In genomic region chr16:30698816-30699614, GRCh38 we compare ENCODE assay signal across 8 cellular contexts. TPM values are rescaled to one million over a fixed set of nuclear protein-coding genes. Genes with fewer than 3 reads are reported as not detected.
DNase-seq lines count a peak whose midpoint lies in the region; ATAC-seq, FAIRE-seq and TF ChIP-seq lines count a peak whose summit lies in the region.

Gene SRCAP, plus strand, starts transcription at chr16:30699171. Its CDS starts 1,654 bp downstream, at chr16:30700825.

- H3K4me3 Mint-ChIP-seq in progenitor cell of endocrine pancreas (ENCODE audit: low read depth): peak within 1 kb of the TSS; percentile 98

- H3K27me3 ChIP-seq in left ventricle myocardium inferior (ENCODE audit: low read depth): no peaks in the 10 kb centered on the region
- H3K27me3 ChIP-seq in upper lobe of left lung: no peaks in the 10 kb centered on the region

- TF ChIP-seq EP300 in upper lobe of left lung (IDR thresholded peaks at IDR 0.05): peak in 1 of 4 donors; percentile 22

- H3K27me3 Mint-ChIP-seq in progenitor cell of endocrine pancreas: no peaks in the 10 kb centered on the region

- DNase-seq in GM12892 (ENCODE audit: insufficient read length): peak; percentile 86
- peak; percentile 16 for DNase-seq in NCI-H1417 treated with DMSO at 0.1 percent for 48 hours (lab: John Stamatoyannopoulos, UW)
- DNase-seq in T-helper 2 cell: peak; percentile 45 to 88 (median 68)
- peak in 55 of 56 donors; percentile 30 to 88 (median 74) for DNase-seq in amygdala (lab: John Stamatoyannopoulos, UW)
- DNase-seq in left ventricle myocardium inferior: peak; percentile 86
- peak; percentile 70 for DNase-seq in progenitor cell of endocrine pancreas (ENCODE audit: low spot score, unreplicated experiment)
- DNase-seq in upper lobe of left lung: peak; percentile 87 to 95

- TF ChIP-seq POLR2A in GM12892 (IDR thresholded peaks at IDR 0.05; ENCODE audit: low read depth, low read length) (peak; percentile 81), upper lobe of left lung (IDR thresholded peaks at IDR 0.05) (peak in 2 of 4 donors; percentile 28 to 74)

- peak; percentile 25 for ATAC-seq in HG02763 (IDR thresholded peaks at IDR 0.05; ENCODE audit: unreplicated experiment)
- ATAC-seq in upper lobe of left lung (ENCODE audit: low FRiP score in 2 of 2): peak; percentile 81 to 89

- H3K27ac Mint-ChIP-seq in progenitor cell of endocrine pancreas: peak within 1 kb of the TSS; percentile 100

- H3K36me3 ChIP-seq in left ventricle myocardium inferior (peaks cover 43% of the 10 kb centered on the region), upper lobe of left lung (peaks cover 26 to 40% (median 36%) of the 10 kb centered on the region in 4 donors)

- intact Hi-C loops in left ventricle myocardium inferior (cut with micrococcal nuclease): no loop called here

- H3K27ac ChIP-seq in left ventricle myocardium inferior (replicated peaks) (peak within 1 kb of the TSS; percentile 99), upper lobe of left lung (peak within 1 kb of the TSS; percentile 100)

- peaks cover 43% of the 10 kb centered on the region for H3K4me1 ChIP-seq in left ventricle myocardium inferior
- peaks cover 17 to 29% (median 26%) of the 10 kb centered on the region in 4 donors for H3K4me1 ChIP-seq in upper lobe of left lung

- H3K4me3 ChIP-seq in left ventricle myocardium inferior (peak within 1 kb of the TSS; percentile 99), upper lobe of left lung (peak within 1 kb of the TSS; percentile 94 to 100 (median 98))

- no peaks in the 10 kb centered on the region for H3K9me3 Mint-ChIP-seq in progenitor cell of endocrine pancreas (ENCODE audit: low read depth)

- H3K9me3 ChIP-seq in left ventricle myocardium inferior (replicated peaks) (no peaks in the 10 kb centered on the region), upper lobe of left lung (no peaks in the 10 kb centered on the region)

- H3K4me1 Mint-ChIP-seq in progenitor cell of endocrine pancreas (ENCODE audit: low read depth): peaks cover 23% of the 10 kb centered on the region

- peaks cover 8% of the 10 kb centered on the region for H3K36me3 Mint-ChIP-seq in progenitor cell of endocrine pancreas (ENCODE audit: insufficient read depth)

- TF ChIP-seq CTCF in left ventricle myocardium inferior (IDR thresholded peaks at IDR 0.05; ENCODE audit: borderline replicate concordance) (no peak), progenitor cell of endocrine pancreas (IDR thresholded peaks at IDR 0.05; ENCODE audit: unreplicated experiment) (no peak), upper lobe of left lung (IDR thresholded peaks at IDR 0.05) (peak in 1 of 6 experiments; percentile 13)

- peak; percentile 76 for FAIRE-seq in GM12892 (lab: Jason Lieb, UNC)

- WGBS in upper lobe of left lung, 2 donors: 1 to 2% methylated on average over 33 to 42 of the region's 57 CpGs

RNA-seq across cellular contexts. Expression of gene SRCAP, which starts in this region (rescaled TPM):
- 6.0 TPM for polyA plus RNA-seq in GM12892 (2012; ENCODE audit: missing spikeins)
- total RNA-seq in left ventricle myocardium inferior (42.5 TPM), progenitor cell of endocrine pancreas (103 and 104 TPM in 2 replicates), upper lobe of left lung (100 to 1,000 TPM in 1 of 6 donors, 10 to 100 TPM in 5; 38.3 to 102 (median 66.0) TPM)

Comparison
In these comparisons a context has a peak if more than half of its experiments do, and no peak if none do; other contexts are left out.
1. Peak in every context shown above with its lines: DNase-seq, ATAC-seq, H3K4me3 ChIP-seq and H3K27ac ChIP-seq.
2. DNase-seq: peak in every context shown above with its lines; median percentile 91 in upper lobe of left lung; 86 in GM12892; 86 in left ventricle myocardium inferior; 74 in amygdala; 70 in progenitor cell of endocrine pancreas; 68 in T-helper 2 cell; 16 in NCI-H1417 treated with DMSO at 0.1 percent for 48 hours.